In genomic region chr2:160464996-160465395, GRCh38 we compare ENCODE assay signal across 1 cellular context.
TF ChIP-seq lines count a peak whose summit lies in the region.

No MANE protein-coding gene starts in this region.

TF ChIP-seq in GM23338, 12 proteins besides CTCF, POLR2A, EP300 and RAD21:
- no peak for TF ChIP-seq ZNF462 (CRISPR knock-in tag; IDR thresholded peaks at IDR 0.05)
TF ChIP-seq in GM23338: peak in this region for 0.
